10 cellular contexts compared by ENCODE assay signal in genomic region chr11:92329137-92329536, GRCh38.
"Had no signal": no experiment of that assay in that cellular context is flagged by ENCODE, and none has a peak within 500 bp of the region (broad histone marks: within the 10 kb centered on the region; RNA-seq: fewer than 3 reads in every experiment).

No MANE protein-coding gene starts in this region.

- H3K27me3 ChIP-seq: ascending aorta had no signal

- H3K4me3 ChIP-seq: ascending aorta, dorsolateral prefrontal cortex, mucosa of descending colon had no signal

- H3K9me3 ChIP-seq: ascending aorta, mucosa of descending colon had no signal

- H3K27ac ChIP-seq: ascending aorta had no signal

- DNase-seq: activated CD4-positive, alpha-beta T cell treated with anti-CD3 and anti-CD28 coated beads for 4 hours; activated CD8-positive, alpha-beta T cell treated with anti-CD3 and anti-CD28 coated beads for 36 hours; activated naive CD4-positive, alpha-beta T cell; dorsolateral prefrontal cortex; left colon; mucosa of descending colon; naive thymus-derived CD8-positive, alpha-beta T cell; right cardiac atrium; small intestine had no signal

- ATAC-seq: activated CD8-positive, alpha-beta T cell treated with anti-CD3 and anti-CD28 coated beads for 36 hours; left colon; mucosa of descending colon; naive thymus-derived CD8-positive, alpha-beta T cell; right cardiac atrium had no signal

- H3K36me3 ChIP-seq: ascending aorta had no signal
